22 cellular contexts compared by ENCODE assay signal in the genomic region with DNA sequence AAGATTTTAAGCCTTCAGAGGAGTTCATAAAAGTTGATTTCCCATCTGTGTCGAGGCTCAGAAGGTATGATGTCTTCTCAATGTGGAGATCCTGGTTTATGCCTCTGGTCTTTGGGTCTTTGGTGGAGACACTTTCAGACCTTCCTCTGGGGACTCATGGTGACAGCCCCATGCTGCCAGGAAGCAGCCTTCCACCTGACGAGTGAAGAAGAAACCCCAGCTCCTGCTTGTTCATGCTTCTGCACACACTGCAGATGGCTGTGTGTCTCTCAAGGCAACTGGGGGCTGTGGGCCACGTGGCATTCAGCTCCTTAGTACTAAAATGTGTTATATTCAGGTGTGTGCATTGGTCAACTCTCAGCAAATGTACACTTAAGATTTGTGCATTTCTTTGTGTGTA. TPM values are rescaled to one million over a fixed set of nuclear protein-coding genes. Genes with fewer than 3 reads are reported as not detected.
DNase-seq lines count a peak whose midpoint lies in the region; ATAC-seq, FAIRE-seq and TF ChIP-seq lines count a peak whose summit lies in the region.
"Had no signal": no experiment of that assay in that cellular context is flagged by ENCODE, and none has a peak within 500 bp of the region (broad histone marks: within the 10 kb centered on the region; RNA-seq: fewer than 3 reads in every experiment).

No MANE protein-coding gene starts in this region.

- TF ChIP-seq POLR2A in HepG2 (IDR thresholded peaks at IDR 0.05; ENCODE audit: insufficient read depth in 1 of 2, low read depth in 2 of 2, low read length in 2 of 2) (no peak), right lobe of liver (IDR thresholded peaks at IDR 0.05) (no peak)

- H3K27ac Mint-ChIP-seq in activated CD4-positive, alpha-beta T cell treated with anti-CD3 and anti-CD28 coated beads for 36 hours, result no peak overlapping the region
- H3K27ac Mint-ChIP-seq: CD4-positive, alpha-beta T cell had no signal

- no peak for ATAC-seq in HepG2
- ATAC-seq in right lobe of liver, result no peak
- ATAC-seq in GM21786 (IDR thresholded peaks at IDR 0.05; ENCODE audit: unreplicated experiment), result peak; percentile 56
- ATAC-seq in heart right ventricle, result no peak
- ATAC-seq in activated CD4-positive, alpha-beta T cell treated with anti-CD3 and anti-CD28 coated beads for 36 hours, result no peak
- ATAC-seq: K562 had no signal

- H3K4me2 ChIP-seq in HepG2 (ENCODE audit: low read depth, low read length) (no peak overlapping the region), OCI-LY3 (ENCODE audit: low read length) (peak overlapping the region; percentile 58)

- H4K20me1 ChIP-seq in HepG2 (ENCODE audit: insufficient read depth, low read length) (no peaks in the 10 kb centered on the region), OCI-LY3 (ENCODE audit: insufficient read depth, low read length) (no peaks in the 10 kb centered on the region)

- H3K79me2 ChIP-seq in HepG2 (ENCODE audit: insufficient read depth, low read length), result no peaks in the 10 kb centered on the region
- no peaks in the 10 kb centered on the region for H3K79me2 ChIP-seq in OCI-LY3 (ENCODE audit: low read length)

- CTCF ChIA-PET in HepG2 (lab: Yijun Ruan, JAX; ENCODE audit: low intra/inter-chr PET ratio, low total read pairs) (no interaction called here), A673 (lab: Charles Lee) (no interaction called here)
- CTCF ChIA-PET in activated CD4-positive, alpha-beta T cell treated with anti-CD3 and anti-CD28 coated beads for 36 hours (lab: Charles Lee), result interaction anchor here (0.5 kb wide), 1 partner anchor 35 kb away, joined by 3 read pairs; no protein-coding TSS in a partner anchor

- TF ChIP-seq EP300 in HepG2 (IDR thresholded peaks at IDR 0.05; ENCODE audit: low read depth in 2 of 2, low read length in 2 of 2) (no peak), HepG2 (CRISPR knock-in tag; IDR thresholded peaks at IDR 0.05; ENCODE audit: borderline replicate concordance) (no peak)

- no peak overlapping the region for H3K4me3 Mint-ChIP-seq in activated CD4-positive, alpha-beta T cell treated with anti-CD3 and anti-CD28 coated beads for 36 hours
- H3K4me3 Mint-ChIP-seq: CD4-positive, alpha-beta T cell had no signal

- H3K27ac ChIP-seq in HepG2 (ENCODE audit: extremely low read length, insufficient read depth, low read length), result no peak overlapping the region
- no peak overlapping the region for H3K27ac ChIP-seq in right lobe of liver
- peak overlapping the region; percentile 83 for H3K27ac ChIP-seq in OCI-LY3 (ENCODE audit: low read length)
- H3K27ac ChIP-seq in A673 (ENCODE audit: low read depth, low read length, poor library complexity, severe bottlenecking), result no peak overlapping the region
- no peak overlapping the region for H3K27ac ChIP-seq in heart right ventricle
- H3K27ac ChIP-seq: 22Rv1, HL-60 had no signal

- intact Hi-C loops in HepG2 (cut with micrococcal nuclease; ENCODE audit: unreplicated experiment) (no loop called here), right lobe of liver (cut with DNase I) (no loop called here), A673 (cut with micrococcal nuclease; ENCODE audit: unreplicated experiment) (no loop called here), heart right ventricle (cut with DNase I) (no loop called here)
- intact Hi-C loops in activated CD4-positive, alpha-beta T cell treated with anti-CD3 and anti-CD28 coated beads for 36 hours (cut with DNase I, micrococcal nuclease), result no loop called here

- BruUV-seq in HepG2 (replicated peaks; lab: Mats Ljungman, UMichigan) (no TSS peak), A673 (replicated peaks; lab: Mats Ljungman, UMichigan) (no TSS peak)

- H3K9me3 Mint-ChIP-seq in activated CD4-positive, alpha-beta T cell treated with anti-CD3 and anti-CD28 coated beads for 36 hours (ENCODE audit: low read depth), result no peaks in the 10 kb centered on the region
- H3K9me3 Mint-ChIP-seq: CD4-positive, alpha-beta T cell had no signal

- H3K36me3 Mint-ChIP-seq in activated CD4-positive, alpha-beta T cell treated with anti-CD3 and anti-CD28 coated beads for 36 hours (ENCODE audit: low read depth), result no peaks in the 10 kb centered on the region

- H3K9me3 ChIP-seq in HepG2 (ENCODE audit: low read length) (no peaks in the 10 kb centered on the region), right lobe of liver (no peaks in the 10 kb centered on the region), OCI-LY3 (ENCODE audit: insufficient read depth, low read length) (no peaks in the 10 kb centered on the region), A673 (ENCODE audit: low read depth, low read length, poor library complexity, severe bottlenecking) (no peaks in the 10 kb centered on the region), heart right ventricle (no peaks in the 10 kb centered on the region)
- H3K9me3 ChIP-seq: HAP-1 had no signal

- TF ChIP-seq CTCF in HepG2 (CRISPR knock-in tag; IDR thresholded peaks at IDR 0.05) (no peak), right lobe of liver (IDR thresholded peaks at IDR 0.05) (no peak), OCI-LY3 (IDR thresholded peaks at IDR 0.05; ENCODE audit: low read depth, low read length) (no peak), A673 (conservative IDR thresholded peaks at IDR 0.05; ENCODE audit: low read depth, low read length) (no peak), heart right ventricle (IDR thresholded peaks at IDR 0.05) (no peak)

- FAIRE-seq in HepG2 (lab: Jason Lieb, UNC), result no peak
- FAIRE-seq: GM12891, GM19239, H1, K562 had no signal

- peaks cover 9% of the 10 kb centered on the region for H3K4me1 Mint-ChIP-seq in activated CD4-positive, alpha-beta T cell treated with anti-CD3 and anti-CD28 coated beads for 36 hours

- DNase-seq in HepG2 (ENCODE audit: low spot score) (no peak), right lobe of liver (no peak), A673 (ENCODE audit: low spot score) (no peak), heart right ventricle (no peak), NCI-H1417 treated with DMSO at 0.1 percent for 48 hours (lab: John Stamatoyannopoulos, UW) (no peak)
- no peak for DNase-seq in activated CD4-positive, alpha-beta T cell treated with anti-CD3 and anti-CD28 coated beads for 36 hours
- DNase-seq: AML-193; C1 segment of cervical spinal cord; Calu3; CD4-positive, alpha-beta T cell; DMS 273 treated with DMSO at 0.1 percent for 48 hours; Kasumi-1 had no signal

- H2AFZ ChIP-seq in HepG2 (ENCODE audit: low read length), result no peak overlapping the region
- peak overlapping the region; percentile 62; the same call in 1 of the 2 replicates for H2AFZ ChIP-seq in OCI-LY3 (ENCODE audit: low read depth, low read length)

- POLR2A ChIA-PET in HepG2 (lab: Yijun Ruan, JAX) (no interaction called here), A673 (lab: Charles Lee; ENCODE audit: low non-redundant PET) (no interaction called here)
- POLR2A ChIA-PET in activated CD4-positive, alpha-beta T cell treated with anti-CD3 and anti-CD28 coated beads for 36 hours (lab: Charles Lee), result no interaction called here

- 3% methylated on average over 3 of the region's 3 CpGs for WGBS in HepG2 (ENCODE audit: low lambda C conversion rate)
- 45% methylated on average over 3 of the region's 3 CpGs for WGBS in right lobe of liver (ENCODE audit: insufficient coverage, low coverage, low lambda C conversion rate, missing lambda C conversion rate)
- 37 to 43% methylated on average over 3 of the region's 3 CpGs for WGBS in heart right ventricle, 2 donors

- no peak overlapping the region for H3K9ac ChIP-seq in HepG2 (ENCODE audit: insufficient read depth, low read depth, low read length)
- peak overlapping the region; percentile 46 for H3K9ac ChIP-seq in OCI-LY3 (ENCODE audit: low read length)

- no peak overlapping the region for H3K4me3 ChIP-seq in HepG2 (replicated peaks in 1 of 3; ENCODE audit: insufficient read depth in 1 of 3, low read depth in 2 of 3, low read length in 3 of 3)
- H3K4me3 ChIP-seq in right lobe of liver, result no peak overlapping the region
- H3K4me3 ChIP-seq in OCI-LY3 (ENCODE audit: low read length), result 0 out of 2 replicates have a peak overlapping the region, but pooled peaks have one; percentile 3
- no peak overlapping the region for H3K4me3 ChIP-seq in A673 (ENCODE audit: low read depth, low read length, poor library complexity, severe bottlenecking)
- no peak overlapping the region for H3K4me3 ChIP-seq in heart right ventricle
- H3K4me3 ChIP-seq: HAP-1, K562 had no signal

- H3K36me3 ChIP-seq in HepG2 (replicated peaks in 1 of 2; ENCODE audit: control insufficient read depth in 1 of 2, insufficient read depth in 2 of 2, low read length in 2 of 2) (no peaks in the 10 kb centered on the region), right lobe of liver (no peaks in the 10 kb centered on the region), OCI-LY3 (replicated peaks; ENCODE audit: low read depth, low read length) (no peaks in the 10 kb centered on the region), A673 (ENCODE audit: insufficient read depth, low read length, poor library complexity, severe bottlenecking) (no peaks in the 10 kb centered on the region), heart right ventricle (no peaks in the 10 kb centered on the region)
- H3K36me3 ChIP-seq: HAP-1 had no signal

- in situ Hi-C loops in HepG2 (cut with HindIII; ENCODE audit: extremely low pct_ligation_motif_present, low pct_unique_long_range_greater_than_20kb), result no loop called here

- H3K27me3 ChIP-seq in HepG2 (ENCODE audit: control insufficient read depth in 1 of 2, insufficient read depth in 2 of 2, low read length in 2 of 2) (peaks cover 0 to 12% of the 10 kb centered on the region in 2 experiments; a peak in 1 of 5 replicates), right lobe of liver (no peaks in the 10 kb centered on the region), OCI-LY3 (ENCODE audit: low read depth, low read length) (no peaks in the 10 kb centered on the region), A673 (replicated peaks; ENCODE audit: insufficient read depth, low read depth, low read length, poor library complexity) (peaks cover 6% of the 10 kb centered on the region), heart right ventricle (no peaks in the 10 kb centered on the region)

- no peak for TF ChIP-seq RAD21 in HepG2 (CRISPR knock-in tag; IDR thresholded peaks at IDR 0.05)

- H3K27me3 Mint-ChIP-seq in activated CD4-positive, alpha-beta T cell treated with anti-CD3 and anti-CD28 coated beads for 36 hours, result peaks cover 2% of the 10 kb centered on the region
- H3K27me3 Mint-ChIP-seq: CD4-positive, alpha-beta T cell had no signal

- no peaks in the 10 kb centered on the region for H3K4me1 ChIP-seq in HepG2 (ENCODE audit: insufficient read depth, low read length)
- H3K4me1 ChIP-seq in right lobe of liver, result no peaks in the 10 kb centered on the region
- peaks cover 26% of the 10 kb centered on the region for H3K4me1 ChIP-seq in OCI-LY3 (ENCODE audit: low read length)
- H3K4me1 ChIP-seq in A673 (ENCODE audit: insufficient read depth, low read length, poor library complexity, severe bottlenecking), result no peaks in the 10 kb centered on the region
- no peaks in the 10 kb centered on the region for H3K4me1 ChIP-seq in heart right ventricle
- H3K4me1 ChIP-seq: HAP-1 had no signal

RNA-seq across cellular contexts. Expression of a gene that starts 4.9 kb away (rescaled TPM):
- total RNA-seq in HepG2 (2016; rRNA removed; fragmentation: Illumina TruSeq; extraction: Trizol) (not detected in 2 replicates), right lobe of liver (not detected), A673 (2021) (not detected in 2 replicates), heart right ventricle (under 1 TPM in 1 of 10 donors, not detected in 9; 0.45 TPM)
- not detected in 2 replicates for total RNA-seq in HepG2 (2016; cell fraction: cytosol; rRNA removed; fragmentation: Illumina TruSeq; extraction: Trizol; ENCODE audit: low read depth)
- not detected in 2 replicates for total RNA-seq in HepG2 (2016; cell fraction: insoluble cytoplasmic fraction; rRNA removed; fragmentation: Illumina TruSeq; extraction: Trizol)
- total RNA-seq in HepG2 (2016; cell fraction: membrane; rRNA removed; fragmentation: Illumina TruSeq; extraction: Trizol), result not detected in 2 replicates
- total RNA-seq in HepG2 (2016; cell fraction: nucleus; rRNA removed; fragmentation: Illumina TruSeq; extraction: Trizol), result not detected in 2 replicates
- polyA plus RNA-seq in HepG2 (2011; rRNA removed) (not detected in 2 replicates), heart right ventricle (not detected)
- not detected in 2 replicates for polyA plus RNA-seq in HepG2 (2011; cell fraction: cytosol; rRNA removed)
- not detected in 2 replicates for polyA plus RNA-seq in HepG2 (2011; cell fraction: nucleus; rRNA removed)
- polyA plus RNA-seq in HepG2 (2012), result not detected in 2 replicates
- not detected in 2 replicates for polyA plus RNA-seq in HepG2 (2016; cell fraction: cytosol; fragmentation: Illumina TruSeq; extraction: Trizol; ENCODE audit: low read depth)
- polyA plus RNA-seq in HepG2 (2016; cell fraction: insoluble cytoplasmic fraction; fragmentation: Illumina TruSeq; extraction: Trizol; ENCODE audit: low read depth), result not detected in 2 replicates
- not detected in 2 replicates for polyA plus RNA-seq in HepG2 (2016; cell fraction: membrane; fragmentation: Illumina TruSeq; extraction: Trizol; ENCODE audit: low read depth)
- polyA plus RNA-seq in HepG2 (2016; cell fraction: nucleus; fragmentation: Illumina TruSeq; extraction: Trizol; ENCODE audit: insufficient read depth, low read depth), result not detected in 2 replicates
- not detected in 2 replicates for polyA minus RNA-seq in HepG2 (2011; rRNA and poly(A)+ RNA removed; ENCODE audit: low replicate concordance)
- not detected in 2 replicates for polyA minus RNA-seq in HepG2 (2011; cell fraction: cytosol; rRNA and poly(A)+ RNA removed)
- polyA minus RNA-seq in HepG2 (2011; cell fraction: nucleus; rRNA and poly(A)+ RNA removed), result not detected in 2 replicates
- not detected for total RNA-seq in activated CD4-positive, alpha-beta T cell treated with anti-CD3 and anti-CD28 coated beads for 36 hours
- total RNA-seq: Calu3; CD4-positive, alpha-beta T cell; Daoy; H1; K562 had no signal
- polyA plus RNA-seq: H1, K562 had no signal
